ENCODE assay signal across 18 cellular contexts in genomic region chr13:82569581-82569980, GRCh38.
DNase-seq lines count a peak whose midpoint lies in the region; ATAC-seq and TF ChIP-seq lines count a peak whose summit lies in the region.
"Had no signal": no experiment of that assay in that cellular context is flagged by ENCODE, and none has a peak within 500 bp of the region (broad histone marks: within the 10 kb centered on the region; RNA-seq: fewer than 3 reads in every experiment).

No MANE protein-coding gene starts in this region.

- H3K79me2 ChIP-seq in DND-41 (ENCODE audit: insufficient read depth, low read length): no peaks in the 10 kb centered on the region

- H4K20me1 ChIP-seq in DND-41 (ENCODE audit: insufficient read depth, low read length): no peaks in the 10 kb centered on the region
- H4K20me1 ChIP-seq: BLaER1 had no signal

- no peak overlapping the region for H3K4me2 ChIP-seq in DND-41 (ENCODE audit: insufficient read depth, low read length)
- H3K4me2 ChIP-seq: BLaER1 had no signal

- DNase-seq in DND-41 (no peak), LHCN-M2 (ENCODE audit: low read depth) (peak; percentile 51), astrocyte of the hippocampus (ENCODE audit: low read depth, low spot score) (peak; percentile 2), myocyte (ENCODE audit: low read depth) (peak; percentile 55), testis (no peak), substantia nigra (lab: John Stamatoyannopoulos, UW) (no peak)
- DNase-seq: Caco-2; CD4-positive, CD25-positive, alpha-beta regulatory T cell; CD8-positive, alpha-beta T cell; DMS153; GF-D8; GOT3 had no signal

- no peak for TF ChIP-seq POLR2A in testis (IDR thresholded peaks at IDR 0.05)

- H3K36me3 ChIP-seq in DND-41 (ENCODE audit: insufficient read depth, low read length) (peaks cover 8% of the 10 kb centered on the region; the same call in 1 of the 2 replicates), testis (ENCODE audit: low read depth, missing control alignments) (no peaks in the 10 kb centered on the region)
- H3K36me3 ChIP-seq: BLaER1, HAP-1 had no signal

- ATAC-seq in DND-41 (ENCODE audit: insufficient read depth, low read depth) (no peak), HG03442 (IDR thresholded peaks at IDR 0.05; ENCODE audit: unreplicated experiment) (no peak), GM18873 (IDR thresholded peaks at IDR 0.05; ENCODE audit: low FRiP score, unreplicated experiment) (no peak)
- ATAC-seq: CD8-positive, alpha-beta T cell had no signal

- H2AFZ ChIP-seq in DND-41 (ENCODE audit: low read depth, low read length): 0 out of 2 replicates have a peak overlapping the region, but pooled peaks have one; percentile 7

- no peak overlapping the region for H3K4me3 ChIP-seq in DND-41 (ENCODE audit: low read depth in 1 of 2, low read length in 2 of 2)
- H3K4me3 ChIP-seq in testis: no peak overlapping the region
- H3K4me3 ChIP-seq: BLaER1, HAP-1 had no signal

- intact Hi-C loops in testis (cut with DNase I; ENCODE audit: low total_unique reads): no loop called here

- H3K9me3 ChIP-seq in DND-41 (ENCODE audit: insufficient read depth, low read length, severe bottlenecking) (peaks cover 20% of the 10 kb centered on the region), testis (no peaks in the 10 kb centered on the region)
- H3K9me3 ChIP-seq: Caco-2, HAP-1 had no signal

- H3K27ac ChIP-seq in DND-41 (ENCODE audit: low read length) (no peak overlapping the region), testis (no peak overlapping the region), substantia nigra (ENCODE audit: low read depth, low read length, poor library complexity, severe bottlenecking) (no peak overlapping the region)
- H3K27ac ChIP-seq: 22Rv1, BLaER1, C4-2B had no signal

- TF ChIP-seq CTCF in DND-41 (IDR thresholded peaks at IDR 0.05; ENCODE audit: borderline replicate concordance, extremely low read depth, low read length, poor library complexity, severe bottlenecking) (no peak), testis (IDR thresholded peaks at IDR 0.05) (no peak)

- H3K27me3 ChIP-seq in DND-41 (ENCODE audit: insufficient read depth, low read length, poor library complexity) (no peaks in the 10 kb centered on the region), testis (no peaks in the 10 kb centered on the region)
- H3K27me3 ChIP-seq: BLaER1 had no signal

- WGBS in testis, 2 donors: 90 to 93% methylated on average over 1 of the region's 1 CpG

- H3K9ac ChIP-seq in DND-41 (ENCODE audit: low read depth, low read length): no peak overlapping the region
- H3K9ac ChIP-seq: BLaER1 had no signal

- H3K4me1 ChIP-seq in DND-41 (ENCODE audit: insufficient read depth, low read length) (peaks cover 24% of the 10 kb centered on the region), testis (no peaks in the 10 kb centered on the region)
- H3K4me1 ChIP-seq: Caco-2, HAP-1 had no signal

Comparison
In these comparisons a context has a peak if more than half of its experiments do, and no peak if none do; other contexts are left out.
1. DNase-seq: peak in LHCN-M2 (single experiment), astrocyte of the hippocampus (single experiment) and myocyte (single experiment); none in DND-41 (single experiment), testis (single experiment) and substantia nigra (0 of 49).